Comparison of ENCODE assay signal across 16 cellular contexts in genomic region chr5:73118331-73119011, GRCh38. TPM values are rescaled to one million over a fixed set of nuclear protein-coding genes. Genes with fewer than 3 reads are reported as not detected.
DNase-seq lines count a peak whose midpoint lies in the region; ATAC-seq and TF ChIP-seq lines count a peak whose summit lies in the region.
"Had no signal": no experiment of that assay in that cellular context is flagged by ENCODE, and none has a peak within 500 bp of the region (broad histone marks: within the 10 kb centered on the region; RNA-seq: fewer than 3 reads in every experiment).

No MANE protein-coding gene starts in this region.

- H3K4me3 Mint-ChIP-seq in central memory CD8-positive, alpha-beta T cell: peak overlapping the region; percentile 4
- H3K4me3 Mint-ChIP-seq in type B pancreatic cell: peak overlapping the region; percentile 29
- H3K4me3 Mint-ChIP-seq in activated CD4-positive, alpha-beta T cell treated with anti-CD3 and anti-CD28 coated beads, Interleukin-2, amount 10 ng/mL, durations not matched to agents 7 days and 5 days: no peak overlapping the region

- POLR2A ChIA-PET in PC-3 (lab: Charles Lee; ENCODE audit: unreplicated experiment): no interaction called here
- POLR2A ChIA-PET in activated CD4-positive, alpha-beta T cell treated with anti-CD3 and anti-CD28 coated beads, Interleukin-2, amount 10 ng/mL, durations not matched to agents 7 days and 5 days (lab: Charles Lee): no interaction called here

- H3K27me3 Mint-ChIP-seq in central memory CD8-positive, alpha-beta T cell: peaks cover 43% of the 10 kb centered on the region
- H3K27me3 Mint-ChIP-seq in type B pancreatic cell: peaks cover 81% of the 10 kb centered on the region
- peaks cover 75% of the 10 kb centered on the region for H3K27me3 Mint-ChIP-seq in activated CD4-positive, alpha-beta T cell treated with anti-CD3 and anti-CD28 coated beads, Interleukin-2, amount 10 ng/mL, durations not matched to agents 7 days and 5 days

- H3K27ac ChIP-seq in mucosa of rectum (ENCODE audit: low read depth in 2 of 2, low read length in 2 of 2) (peak overlapping the region; percentile 90 to 93), PC-3 (ENCODE audit: low read length) (no peak overlapping the region)
- H3K27ac ChIP-seq: coronary artery had no signal

- H3K4me2 ChIP-seq in PC-3 (ENCODE audit: low read length): no peak overlapping the region

- intact Hi-C loops in PC-3 (cut with micrococcal nuclease): no loop called here

- H3K9me2 ChIP-seq in PC-3 (replicated peaks; ENCODE audit: low read length): no peaks in the 10 kb centered on the region

- no peaks in the 10 kb centered on the region for H3K27me3 ChIP-seq in mucosa of rectum (ENCODE audit: control insufficient read depth in 2 of 2, insufficient read depth in 2 of 2, low read length in 2 of 2)
- no peaks in the 10 kb centered on the region for H3K27me3 ChIP-seq in PC-3 (ENCODE audit: low read length)

- H3K9me3 Mint-ChIP-seq in central memory CD8-positive, alpha-beta T cell: no peaks in the 10 kb centered on the region
- no peaks in the 10 kb centered on the region for H3K9me3 Mint-ChIP-seq in type B pancreatic cell
- no peaks in the 10 kb centered on the region for H3K9me3 Mint-ChIP-seq in activated CD4-positive, alpha-beta T cell treated with anti-CD3 and anti-CD28 coated beads, Interleukin-2, amount 10 ng/mL, durations not matched to agents 7 days and 5 days

- no TSS peak for BruUV-seq in PC-3 (replicated peaks; lab: Mats Ljungman, UMichigan)

- no peaks in the 10 kb centered on the region for H3K9me3 ChIP-seq in mucosa of rectum (ENCODE audit: control insufficient read depth in 2 of 2, low read length in 2 of 2)
- no peaks in the 10 kb centered on the region for H3K9me3 ChIP-seq in PC-3 (ENCODE audit: low read length)

- peak overlapping the region in 1 of 2 donors; percentile 81 for H3K4me3 ChIP-seq in mucosa of rectum (ENCODE audit: low read length in 2 of 2)
- no peak overlapping the region for H3K4me3 ChIP-seq in PC-3 (ENCODE audit: low read length)
- H3K4me3 ChIP-seq: coronary artery, K562, tibial nerve had no signal

- H3K27ac Mint-ChIP-seq in central memory CD8-positive, alpha-beta T cell (ENCODE audit: low read depth): peak overlapping the region; percentile 14
- H3K27ac Mint-ChIP-seq in type B pancreatic cell: no peak overlapping the region
- H3K27ac Mint-ChIP-seq in activated CD4-positive, alpha-beta T cell treated with anti-CD3 and anti-CD28 coated beads, Interleukin-2, amount 10 ng/mL, durations not matched to agents 7 days and 5 days: no peak overlapping the region
- H3K27ac Mint-ChIP-seq: naive B cell, WTC11 had no signal

- H3K4me1 ChIP-seq in mucosa of rectum (ENCODE audit: control insufficient read depth in 2 of 2, insufficient read depth in 2 of 2, low read length in 2 of 2) (peaks cover 25 to 55% of the 10 kb centered on the region in 2 donors), PC-3 (ENCODE audit: insufficient read depth, low read length) (peaks cover 43% of the 10 kb centered on the region)

- H3F3A ChIP-seq in PC-3 (ENCODE audit: low read length, unreplicated experiment): no peaks in the 10 kb centered on the region

- no peaks in the 10 kb centered on the region for H3K79me2 ChIP-seq in PC-3 (ENCODE audit: low read length)

- no peaks in the 10 kb centered on the region for H4K20me1 ChIP-seq in PC-3 (ENCODE audit: low read length)

- H2AFZ ChIP-seq in PC-3 (ENCODE audit: low read length): no peak overlapping the region

- H3K36me3 ChIP-seq in mucosa of rectum (ENCODE audit: control insufficient read depth in 2 of 2, insufficient read depth in 2 of 2, low read length in 2 of 2) (peaks cover 2 to 3% of the 10 kb centered on the region in 2 donors), PC-3 (ENCODE audit: low read depth, low read length) (no peaks in the 10 kb centered on the region)
- H3K36me3 ChIP-seq: tibial nerve had no signal

- H3K9ac ChIP-seq in mucosa of rectum (ENCODE audit: low read depth in 1 of 2, low read length in 2 of 2): peak overlapping the region; percentile 71 to 85
- H3K9ac ChIP-seq in PC-3 (ENCODE audit: low read length): no peak overlapping the region

- H3K4me1 Mint-ChIP-seq in central memory CD8-positive, alpha-beta T cell: peaks cover 21% of the 10 kb centered on the region
- H3K4me1 Mint-ChIP-seq in type B pancreatic cell (ENCODE audit: unreplicated experiment): peaks cover 15% of the 10 kb centered on the region
- peaks cover 17% of the 10 kb centered on the region for H3K4me1 Mint-ChIP-seq in activated CD4-positive, alpha-beta T cell treated with anti-CD3 and anti-CD28 coated beads, Interleukin-2, amount 10 ng/mL, durations not matched to agents 7 days and 5 days

- ATAC-seq in central memory CD8-positive, alpha-beta T cell (replicated peaks; ENCODE audit: extremely low read depth, poor library complexity, severe bottlenecking): no peak
- ATAC-seq in HG03460 (IDR thresholded peaks at IDR 0.05; ENCODE audit: unreplicated experiment) (no peak), PC-3 (no peak)
- ATAC-seq: K562 had no signal

- H3K36me3 Mint-ChIP-seq in central memory CD8-positive, alpha-beta T cell (ENCODE audit: insufficient read depth): no peaks in the 10 kb centered on the region
- no peaks in the 10 kb centered on the region for H3K36me3 Mint-ChIP-seq in type B pancreatic cell
- H3K36me3 Mint-ChIP-seq in activated CD4-positive, alpha-beta T cell treated with anti-CD3 and anti-CD28 coated beads, Interleukin-2, amount 10 ng/mL, durations not matched to agents 7 days and 5 days (ENCODE audit: low read depth): no peaks in the 10 kb centered on the region
- H3K36me3 Mint-ChIP-seq: WTC11 had no signal

- CTCF ChIA-PET in PC-3 (lab: Charles Lee): no interaction called here
- CTCF ChIA-PET in activated CD4-positive, alpha-beta T cell treated with anti-CD3 and anti-CD28 coated beads, Interleukin-2, amount 10 ng/mL, durations not matched to agents 7 days and 5 days (lab: Charles Lee): no interaction called here

- DNase-seq in NCI-H748 (lab: John Stamatoyannopoulos, UW; ENCODE audit: unreplicated experiment) (peak; percentile 29), NCI-H748 treated with DMSO at 0.1 percent for 48 hours (lab: John Stamatoyannopoulos, UW) (no peak), type B pancreatic cell (ENCODE audit: extremely low spot score, unreplicated experiment) (no peak), PC-3 (no peak)
- DNase-seq in central memory CD8-positive, alpha-beta T cell (ENCODE audit: low spot score in 2 of 2): no peak
- DNase-seq in activated CD4-positive, alpha-beta T cell treated with anti-CD3 and anti-CD28 coated beads, Interleukin-2, amount 10 ng/mL, durations not matched to agents 7 days and 5 days: no peak
- DNase-seq: naive B cell; NCI-H1694 treated with DMSO at 0.1 percent for 48 hours; stimulated activated CD4-positive, alpha-beta T cell treated with anti-CD3 and anti-CD28 coated beads, Interleukin-12 subunit alpha, Interleukin-12 subunit beta, amount 100 ng/mL, for 4 hours had no signal

- TF ChIP-seq CTCF in type B pancreatic cell (conservative IDR thresholded peaks at IDR 0.05) (no peak), PC-3 (conservative IDR thresholded peaks at IDR 0.05; ENCODE audit: low read depth, low read length) (no peak)

RNA-seq across cellular contexts. Expression of gene TMEM171, which starts 1.9 kb away (rescaled TPM):
- 0.38 and 1.3 TPM in 2 replicates for total RNA-seq in type B pancreatic cell (ENCODE audit: low replicate concordance)
- total RNA-seq in PC-3 (2014; rRNA removed): 1.8 and 2.4 TPM in 2 replicates
- total RNA-seq in activated CD4-positive, alpha-beta T cell treated with anti-CD3 and anti-CD28 coated beads, Interleukin-2, amount 10 ng/mL, durations not matched to agents 7 days and 5 days: not detected
- total RNA-seq: K562 had no signal

RNA-seq across cellular contexts. Expression of gene TMEM174, which starts 54.5 kb away (rescaled TPM):
- total RNA-seq in type B pancreatic cell (ENCODE audit: low replicate concordance) (not detected in 2 replicates), PC-3 (2014; rRNA removed) (not detected in 2 replicates)
- total RNA-seq in activated CD4-positive, alpha-beta T cell treated with anti-CD3 and anti-CD28 coated beads, Interleukin-2, amount 10 ng/mL, durations not matched to agents 7 days and 5 days: not detected
- total RNA-seq: fibroblast of lung, K562, tibial nerve, WTC11 had no signal
